Comparison of ENCODE assay signal across 9 cellular contexts in genomic region chr5:156913719-156914370, GRCh38. TPM values are rescaled to one million over a fixed set of nuclear protein-coding genes. Genes with fewer than 3 reads are reported as not detected.
DNase-seq lines count a peak whose midpoint lies in the region; ATAC-seq and TF ChIP-seq lines count a peak whose summit lies in the region.
"Had no signal": no experiment of that assay in that cellular context is flagged by ENCODE, and none has a peak within 500 bp of the region (broad histone marks: within the 10 kb centered on the region; RNA-seq: fewer than 3 reads in every experiment).

No MANE protein-coding gene starts in this region.

- no peaks in the 10 kb centered on the region for H3K9me3 ChIP-seq in SU-DHL-6 (ENCODE audit: insufficient read depth, low read length)
- H3K9me3 ChIP-seq in naive thymus-derived CD4-positive, alpha-beta T cell (ENCODE audit: control insufficient read depth in 2 of 3, low read length in 3 of 3), result peaks cover 0 to 7% (median 0%) of the 10 kb centered on the region in 3 experiments

- H3K9me2 ChIP-seq in SU-DHL-6 (replicated peaks; ENCODE audit: insufficient read depth, low read length), result no peaks in the 10 kb centered on the region

- peak overlapping the region; percentile 44 for H3K9ac ChIP-seq in SU-DHL-6 (ENCODE audit: low read length)

- H3K4me1 ChIP-seq in naive thymus-derived CD4-positive, alpha-beta T cell (ENCODE audit: control insufficient read depth in 2 of 2, insufficient read depth in 2 of 2, low read length in 2 of 2), result peaks cover 24 to 28% of the 10 kb centered on the region in 2 donors

- CTCF ChIA-PET in naive thymus-derived CD4-positive, alpha-beta T cell (lab: Charles Lee), result interaction anchor here (0.6 to 1.6 kb wide), 5 partner anchors 10 to 132 kb away, joined by 3 to 9 read pairs (median 4); no protein-coding TSS in a partner anchor

- H3K36me3 Mint-ChIP-seq in IgD-negative memory B cell, result peaks cover 7% of the 10 kb centered on the region
- peaks cover 0 to 79% (median 18%) of the 10 kb centered on the region in 5 donors for H3K36me3 Mint-ChIP-seq in naive thymus-derived CD4-positive, alpha-beta T cell

- peak in 6 of 9 donors; percentile 32 to 60 (median 54) for DNase-seq in naive thymus-derived CD4-positive, alpha-beta T cell
- no peak for DNase-seq in cerebellum (ENCODE audit: low spot score)
- no peak for DNase-seq in NCI-H446 (lab: John Stamatoyannopoulos, UW)
- DNase-seq in glomerular visceral epithelial cell (ENCODE audit: extremely low spot score), result no peak

- peak overlapping the region; percentile 47 to 83 (median 79) for H3K27ac Mint-ChIP-seq in IgD-negative memory B cell
- H3K27ac Mint-ChIP-seq in naive thymus-derived CD4-positive, alpha-beta T cell, result peak overlapping the region; percentile 91 to 100 (median 97)

- H3K27ac ChIP-seq in SU-DHL-6 (ENCODE audit: low read depth, low read length), result peak overlapping the region; percentile 70
- H3K27ac ChIP-seq in naive thymus-derived CD4-positive, alpha-beta T cell (ENCODE audit: low read depth, low read length), result peak overlapping the region; percentile 65

- no peaks in the 10 kb centered on the region for H4K20me1 ChIP-seq in SU-DHL-6 (ENCODE audit: low read depth, low read length)

- intact Hi-C loops in naive thymus-derived CD4-positive, alpha-beta T cell (cut with micrococcal nuclease), result loop anchor here (1.0 to 10.0 kb wide), 5 partner anchors 8 to 391 kb away; no protein-coding TSS in a partner anchor

- H3K27me3 Mint-ChIP-seq in IgD-negative memory B cell, result no peaks in the 10 kb centered on the region
- H3K27me3 Mint-ChIP-seq in naive thymus-derived CD4-positive, alpha-beta T cell, result no peaks in the 10 kb centered on the region

- H3K4me2 ChIP-seq in SU-DHL-6 (ENCODE audit: low read depth, low read length, poor library complexity, severe bottlenecking), result peak overlapping the region; percentile 52

- peak; percentile 90 for ATAC-seq in GM18499 (IDR thresholded peaks at IDR 0.05; ENCODE audit: insufficient read depth, unreplicated experiment)
- peak; percentile 97 for ATAC-seq in GM21576 (IDR thresholded peaks at IDR 0.05; ENCODE audit: unreplicated experiment)
- ATAC-seq in naive thymus-derived CD4-positive, alpha-beta T cell, result peak; percentile 85
- ATAC-seq: Panc1 had no signal

- POLR2A ChIA-PET in naive thymus-derived CD4-positive, alpha-beta T cell (lab: Charles Lee), result interaction anchor here (0.8 to 4.6 kb wide), 6 partner anchors 8 to 345 kb away, joined by 3 to 53 read pairs (median 6); partner anchors contain the start of genes HAVCR2 and MED7

- H3K79me2 ChIP-seq in SU-DHL-6 (ENCODE audit: insufficient read depth, low read length), result no peaks in the 10 kb centered on the region

- H2AFZ ChIP-seq in SU-DHL-6 (ENCODE audit: low read depth, low read length, severe bottlenecking), result peak overlapping the region; percentile 22

- peaks cover 29 to 31% (median 30%) of the 10 kb centered on the region in 3 donors for H3K4me1 Mint-ChIP-seq in IgD-negative memory B cell
- peaks cover 35 to 81% (median 68%) of the 10 kb centered on the region in 7 donors for H3K4me1 Mint-ChIP-seq in naive thymus-derived CD4-positive, alpha-beta T cell

- 0 out of 2 replicates have a peak, but pooled peaks cover 4% of the 10 kb centered on the region for H3F3A ChIP-seq in SU-DHL-6 (ENCODE audit: insufficient read depth)

- no peak for TF ChIP-seq CTCF in SU-DHL-6 (IDR thresholded peaks at IDR 0.05; ENCODE audit: insufficient read depth, low read length, poor library complexity, severe bottlenecking)

- H3K4me3 ChIP-seq in SU-DHL-6 (ENCODE audit: insufficient read depth, low read length, poor library complexity, severe bottlenecking), result no peak overlapping the region
- H3K4me3 ChIP-seq in naive thymus-derived CD4-positive, alpha-beta T cell (ENCODE audit: low read length), result peak overlapping the region; percentile 24

- peak overlapping the region; percentile 57 to 89 (median 67) for H3K4me3 Mint-ChIP-seq in IgD-negative memory B cell
- peak overlapping the region; percentile 71 to 93 (median 82) for H3K4me3 Mint-ChIP-seq in naive thymus-derived CD4-positive, alpha-beta T cell

- no peaks in the 10 kb centered on the region for H3K27me3 ChIP-seq in SU-DHL-6 (ENCODE audit: low read length)
- no peaks in the 10 kb centered on the region for H3K27me3 ChIP-seq in naive thymus-derived CD4-positive, alpha-beta T cell (ENCODE audit: control insufficient read depth in 2 of 2, insufficient read depth in 2 of 2, low read length in 2 of 2)

- H3K36me3 ChIP-seq in SU-DHL-6 (ENCODE audit: low read length), result no peaks in the 10 kb centered on the region
- no peaks in the 10 kb centered on the region for H3K36me3 ChIP-seq in naive thymus-derived CD4-positive, alpha-beta T cell (ENCODE audit: control insufficient read depth in 2 of 3, insufficient read depth in 3 of 3, low read length in 3 of 3)

- H3K9me3 Mint-ChIP-seq in IgD-negative memory B cell, result peaks cover 0 to 4% (median 2%) of the 10 kb centered on the region in 3 donors
- peaks cover 3 to 26% (median 10%) of the 10 kb centered on the region in 11 donors for H3K9me3 Mint-ChIP-seq in naive thymus-derived CD4-positive, alpha-beta T cell

RNA-seq across cellular contexts. Expression of gene TIMD4, which starts 49.2 kb away (rescaled TPM):
- not detected for polyA plus RNA-seq in IgD-negative memory B cell
- total RNA-seq in naive thymus-derived CD4-positive, alpha-beta T cell, result 10 to 100 TPM in 3 of 5 experiments, 1 to 10 TPM in 2; 2.3 to 31.1 (median 12.2) TPM
- 1 to 10 TPM; 1.6 TPM for polyA plus RNA-seq in naive thymus-derived CD4-positive, alpha-beta T cell
- 0.45 TPM for total RNA-seq in cerebellum

Comparison
In these comparisons a context has a peak if more than half of its experiments do, and no peak if none do; other contexts are left out.
1. DNase-seq: peak in naive thymus-derived CD4-positive, alpha-beta T cell (6 of 9); none in cerebellum (single experiment), NCI-H446 (0 of 2) and glomerular visceral epithelial cell (single experiment).
2. Peak in every context shown above with its lines, with median percentiles within 50 percentile points of each other: ATAC-seq.